22 cellular contexts compared by ENCODE assay signal in genomic region chr6:168626046-168626445, GRCh38.
DNase-seq lines count a peak whose midpoint lies in the region; ATAC-seq and TF ChIP-seq lines count a peak whose summit lies in the region.
"Had no signal": no experiment of that assay in that cellular context is flagged by ENCODE, and none has a peak within 500 bp of the region (broad histone marks: within the 10 kb centered on the region; RNA-seq: fewer than 3 reads in every experiment).

No MANE protein-coding gene starts in this region.

- H3K4me1 ChIP-seq in endodermal cell (ENCODE audit: control insufficient read depth, insufficient read depth, low read length): no peaks in the 10 kb centered on the region
- H3K4me1 ChIP-seq in neuronal stem cell (ENCODE audit: control insufficient read depth in 2 of 2, insufficient read depth in 1 of 2, low read depth in 1 of 2, low read length in 2 of 2): peaks cover 5 to 14% of the 10 kb centered on the region in 2 donors
- H3K4me1 ChIP-seq in sigmoid colon: peaks cover 0 to 27% (median 18%) of the 10 kb centered on the region in 4 donors
- H3K4me1 ChIP-seq: A549; BE2C; BLaER1 treated with 17β-estradiol and CSF1 and Interleukin-3, amounts not matched to agents 10 nM and 100 nM had no signal

- no peak overlapping the region for H2BK120ac ChIP-seq in neuronal stem cell (ENCODE audit: low read depth, low read length)

- 85 to 87% methylated on average over 12 to 13 of the region's 13 CpGs for WGBS in endodermal cell (ENCODE audit: insufficient coverage in 1 of 2, insufficient read length in 1 of 2), 2 experiments
- no CpG with 5 or more reads among the region's 13 CpGs for WGBS in neuronal stem cell (ENCODE audit: extremely low coverage in 2 of 2, insufficient read length in 2 of 2, insufficient replicate concordance in 1 of 2), 2 donors
- 83 to 85% methylated on average over 13 of the region's 13 CpGs for WGBS in sigmoid colon, 2 donors

- H3K4me3 Mint-ChIP-seq in endodermal cell (no peak overlapping the region), mesothelial cell of epicardium (no peak overlapping the region)
- H3K4me3 Mint-ChIP-seq: CD14-positive monocyte; CD4-positive, alpha-beta T cell; CD8-positive, alpha-beta memory T cell had no signal

- H3K27me3 ChIP-seq in endodermal cell (ENCODE audit: control insufficient read depth, insufficient read depth, low read length, poor library complexity, severe bottlenecking) (no peaks in the 10 kb centered on the region), neuronal stem cell (ENCODE audit: control insufficient read depth in 3 of 3, insufficient read depth in 3 of 3, low read depth in 1 of 3, low read length in 3 of 3) (no peaks in the 10 kb centered on the region), sigmoid colon (no peaks in the 10 kb centered on the region)
- H3K27me3 ChIP-seq: BE2C; BLaER1 treated with 17β-estradiol and CSF1 and Interleukin-3, amounts not matched to agents 10 nM and 100 nM had no signal

- no peak overlapping the region for H3K23ac ChIP-seq in neuronal stem cell (ENCODE audit: low read depth, low read length, poor library complexity)

- H2BK15ac ChIP-seq in neuronal stem cell (ENCODE audit: low read length): no peak overlapping the region

- H3K4me1 Mint-ChIP-seq in endodermal cell (no peaks in the 10 kb centered on the region), mesothelial cell of epicardium (peaks cover 34% of the 10 kb centered on the region)
- H3K4me1 Mint-ChIP-seq: CD14-positive monocyte; CD8-positive, alpha-beta memory T cell had no signal

- TF ChIP-seq CTCF in endodermal cell (conservative IDR thresholded peaks at IDR 0.05) (no peak), mesothelial cell of epicardium (IDR thresholded peaks at IDR 0.05; ENCODE audit: unreplicated experiment) (no peak), sigmoid colon (IDR thresholded peaks at IDR 0.05) (no peak)

- no peak overlapping the region for H2BK12ac ChIP-seq in neuronal stem cell (ENCODE audit: low read length)

- H4K8ac ChIP-seq in neuronal stem cell (ENCODE audit: low read depth, low read length): no peak overlapping the region

- H3K4me3 ChIP-seq in endodermal cell (ENCODE audit: low read length) (no peak overlapping the region), neuronal stem cell (ENCODE audit: low read length in 2 of 2) (no peak overlapping the region), sigmoid colon (no peak overlapping the region)
- H3K4me3 ChIP-seq: A549; BLaER1 treated with 17β-estradiol and CSF1 and Interleukin-3, amounts not matched to agents 10 nM and 100 nM; GM23248 had no signal

- no peak for ATAC-seq in GM18907 (IDR thresholded peaks at IDR 0.05; ENCODE audit: unreplicated experiment)
- ATAC-seq: A549 had no signal

- no peaks in the 10 kb centered on the region for H3K27me3 Mint-ChIP-seq in endodermal cell (ENCODE audit: insufficient read depth)
- no peaks in the 10 kb centered on the region for H3K27me3 Mint-ChIP-seq in mesothelial cell of epicardium (ENCODE audit: low read depth)

- H3K9ac ChIP-seq in endodermal cell (ENCODE audit: extremely low read depth, low read length, poor library complexity, severe bottlenecking): no peak overlapping the region
- no peak overlapping the region for H3K9ac ChIP-seq in neuronal stem cell (ENCODE audit: low read depth, low read length, poor library complexity)
- H3K9ac ChIP-seq: BLaER1 treated with 17β-estradiol and CSF1 and Interleukin-3, amounts not matched to agents 10 nM and 100 nM; GM23248 had no signal

- no peak for TF ChIP-seq EP300 in sigmoid colon (IDR thresholded peaks at IDR 0.05)

- no peak overlapping the region for H3K4ac ChIP-seq in neuronal stem cell (ENCODE audit: low read length)

- no peak overlapping the region for H3K27ac Mint-ChIP-seq in endodermal cell
- peak overlapping the region; percentile 49 for H3K27ac Mint-ChIP-seq in mesothelial cell of epicardium
- H3K27ac Mint-ChIP-seq: CD14-positive monocyte; CD4-positive, alpha-beta T cell; CD8-positive, alpha-beta memory T cell had no signal

- H3K14ac ChIP-seq in neuronal stem cell (ENCODE audit: low read length): no peak overlapping the region

- H3K9me3 Mint-ChIP-seq in endodermal cell: peaks cover 29% of the 10 kb centered on the region
- peaks cover 7% of the 10 kb centered on the region for H3K9me3 Mint-ChIP-seq in mesothelial cell of epicardium

- DNase-seq in endodermal cell: no peak
- no peak for DNase-seq in mesothelial cell of epicardium (ENCODE audit: low spot score in 2 of 2, unreplicated experiment in 2 of 2)
- no peak for DNase-seq in neuronal stem cell (ENCODE audit: low spot score)
- peak; percentile 40 for DNase-seq in sigmoid colon
- DNase-seq in T-helper 1 cell: no peak
- DNase-seq in DMS53 (lab: John Stamatoyannopoulos, UW): no peak
- DNase-seq in GDM1 (lab: John Stamatoyannopoulos, UW): no peak
- DNase-seq: 8988T; ACHN; AML-193; BE2C; CD4-positive, alpha-beta T cell; CD8-positive, alpha-beta memory T cell; DMS 273 treated with DMSO at 0.1 percent for 48 hours; DMS79 treated with DMSO at 0.1 percent for 48 hours; GM23248; H7; HCEC 1CT had no signal

- H4K91ac ChIP-seq in neuronal stem cell (ENCODE audit: low read depth, low read length, poor library complexity): no peak overlapping the region

- H3K27ac ChIP-seq in endodermal cell (ENCODE audit: low read depth, low read length): peak overlapping the region; percentile 38
- no peak overlapping the region for H3K27ac ChIP-seq in neuronal stem cell (replicated peaks; ENCODE audit: low read length)
- H3K27ac ChIP-seq in sigmoid colon: no peak overlapping the region
- H3K27ac ChIP-seq: A549; BLaER1 treated with 17β-estradiol and CSF1 and Interleukin-3, amounts not matched to agents 10 nM and 100 nM; GM23248 had no signal

- TF ChIP-seq POLR2A in sigmoid colon (IDR thresholded peaks at IDR 0.05): no peak

- H3K18ac ChIP-seq in neuronal stem cell (ENCODE audit: low read length): peak overlapping the region; percentile 61

- no peaks in the 10 kb centered on the region for H3K36me3 Mint-ChIP-seq in endodermal cell (ENCODE audit: low read depth)
- H3K36me3 Mint-ChIP-seq in mesothelial cell of epicardium: no peaks in the 10 kb centered on the region
- H3K36me3 Mint-ChIP-seq: CD14-positive monocyte; CD8-positive, alpha-beta memory T cell had no signal

- no peak overlapping the region for H2BK5ac ChIP-seq in neuronal stem cell (ENCODE audit: low read length)

- no peak overlapping the region for H3K4me2 ChIP-seq in neuronal stem cell (ENCODE audit: insufficient read depth, low read length, poor library complexity, severe bottlenecking)
- H3K4me2 ChIP-seq: A549; BLaER1 treated with 17β-estradiol and CSF1 and Interleukin-3, amounts not matched to agents 10 nM and 100 nM had no signal

- intact Hi-C loops in sigmoid colon (cut with DNase I): loop anchor here (5.0 to 10.0 kb wide), 2 partner anchors 49 to 259 kb away; no protein-coding TSS in a partner anchor

- H3K36me3 ChIP-seq in endodermal cell (ENCODE audit: control insufficient read depth, insufficient read depth, low read length) (no peaks in the 10 kb centered on the region), neuronal stem cell (replicated peaks in 1 of 2; ENCODE audit: control insufficient read depth in 2 of 2, insufficient read depth in 2 of 2, low read length in 2 of 2) (no peaks in the 10 kb centered on the region), sigmoid colon (no peaks in the 10 kb centered on the region)
- H3K36me3 ChIP-seq: BE2C; BLaER1 treated with 17β-estradiol and CSF1 and Interleukin-3, amounts not matched to agents 10 nM and 100 nM had no signal

- H3K9me3 ChIP-seq in endodermal cell (ENCODE audit: control insufficient read depth, low read length) (peaks cover 6% of the 10 kb centered on the region), neuronal stem cell (replicated peaks in 1 of 2; ENCODE audit: control insufficient read depth in 2 of 2, insufficient read depth in 1 of 2, low read depth in 1 of 2, low read length in 2 of 2) (no peaks in the 10 kb centered on the region), sigmoid colon (no peaks in the 10 kb centered on the region)
- H3K9me3 ChIP-seq: A549, BE2C had no signal

- peak overlapping the region; percentile 62 for H2AFZ ChIP-seq in neuronal stem cell (ENCODE audit: low read length)
- H2AFZ ChIP-seq: GM23248 had no signal

- H3K79me1 ChIP-seq in neuronal stem cell (ENCODE audit: low read depth, low read length): no peaks in the 10 kb centered on the region

- no peak overlapping the region for H2AK5ac ChIP-seq in neuronal stem cell (ENCODE audit: low read depth, low read length)
